ENCODE assay signal across 25 cellular contexts in the genomic region with DNA sequence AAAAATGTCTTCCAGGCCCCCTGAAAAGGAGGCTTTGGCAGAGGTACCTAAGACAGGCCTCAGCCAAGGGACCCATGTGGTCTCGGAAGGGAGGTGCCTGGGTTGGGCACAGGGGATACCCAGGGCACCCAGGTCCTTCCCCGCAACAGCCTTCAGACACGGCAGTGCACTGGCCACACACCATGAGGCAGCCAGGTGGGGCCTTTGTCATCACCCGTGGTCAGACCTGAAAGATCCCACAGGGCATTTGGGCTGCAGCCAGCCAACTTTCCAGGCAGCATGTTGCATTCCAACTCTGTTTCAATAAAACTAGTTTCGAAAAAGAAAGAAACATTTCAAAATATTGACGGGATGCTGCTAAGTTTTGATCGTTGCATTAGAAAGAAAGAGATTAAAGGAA.
"Had no signal": no experiment of that assay in that cellular context is flagged by ENCODE, and none has a peak within 500 bp of the region (broad histone marks: within the 10 kb centered on the region; RNA-seq: fewer than 3 reads in every experiment).

No MANE protein-coding gene starts in this region.

- ATAC-seq: activated T-helper 17 cell treated with anti-CD3 and anti-CD28 coated beads, Interleukin-2, amount 50 U/mL, for 72 hours; T-cell had no signal

- H3K4me3 Mint-ChIP-seq: activated B cell treated with CpG ODN at 0.5 μM for 24 hours; activated CD4-positive, alpha-beta memory T cell treated with anti-CD3 and anti-CD28 coated beads for 36 hours; activated CD4-positive, alpha-beta T cell treated with anti-CD3 and anti-CD28 coated beads, Interleukin-2, amount 10 ng/mL, durations not matched to agents 24 days and 14 days; activated naive CD4-positive, alpha-beta T cell treated with anti-CD3 and anti-CD28 coated beads for 36 hours; activated naive CD8-positive, alpha-beta T cell; activated T-helper 17 cell treated with anti-CD3 and anti-CD28 coated beads, Interleukin-2, amount 50 U/mL, for 72 hours; T-cell had no signal

- H3K27me3 ChIP-seq: brain microvascular endothelial cell had no signal

- DNase-seq: activated B cell treated with CpG ODN at 0.5 μM for 24 hours; activated CD4-positive, alpha-beta memory T cell treated with anti-CD3 and anti-CD28 coated beads for 36 hours; activated CD4-positive, alpha-beta T cell treated with anti-CD3 and anti-CD28 coated beads for 1 hour; activated CD4-positive, alpha-beta T cell treated with anti-CD3 and anti-CD28 coated beads, Interleukin-2, amount 10 ng/mL, durations not matched to agents 24 days and 14 days; activated gamma-delta T cell; activated naive CD4-positive, alpha-beta T cell treated with anti-CD3 and anti-CD28 coated beads for 36 hours; activated T-cell treated with anti-CD3 and anti-CD28 coated beads for 4 hours; activated T-cell treated with anti-CD3 and anti-CD28 coated beads, Interleukin-2, amount 50 U/mL, for 48 hours; amygdala; brain microvascular endothelial cell; Karpas-422; NCI-H1092 treated with DMSO at 0.1 percent for 48 hours; NCI-H1436; NCI-H1694 treated with DMSO at 0.1 percent for 48 hours; NCI-H2029 treated with DMSO at 0.1 percent for 48 hours; NCI-H510A treated with DMSO at 0.1 percent for 48 hours; NCI-H69; SIG-M5; T-cell; T-helper 2 cell; T1000 had no signal

- H3K36me3 ChIP-seq: brain microvascular endothelial cell, cardiac muscle cell had no signal

- H3K4me3 ChIP-seq: cardiac muscle cell, PC-9 had no signal

- H3K9me3 Mint-ChIP-seq: activated B cell treated with CpG ODN at 0.5 μM for 24 hours; activated CD4-positive, alpha-beta memory T cell treated with anti-CD3 and anti-CD28 coated beads for 36 hours; activated T-helper 17 cell treated with anti-CD3 and anti-CD28 coated beads, Interleukin-2, amount 50 U/mL, for 72 hours had no signal

- H3K27ac Mint-ChIP-seq: activated B cell treated with CpG ODN at 0.5 μM for 24 hours; activated CD4-positive, alpha-beta memory T cell treated with anti-CD3 and anti-CD28 coated beads for 36 hours; activated CD4-positive, alpha-beta T cell treated with anti-CD3 and anti-CD28 coated beads, Interleukin-2, amount 10 ng/mL, durations not matched to agents 24 days and 14 days; activated naive CD4-positive, alpha-beta T cell treated with anti-CD3 and anti-CD28 coated beads for 36 hours; activated naive CD8-positive, alpha-beta T cell; activated T-helper 17 cell treated with anti-CD3 and anti-CD28 coated beads, Interleukin-2, amount 50 U/mL, for 72 hours; T-cell had no signal

- H3K36me3 Mint-ChIP-seq: activated CD4-positive, alpha-beta memory T cell treated with anti-CD3 and anti-CD28 coated beads for 36 hours had no signal

- H3K27ac ChIP-seq: brain microvascular endothelial cell, cardiac muscle cell, PC-9 had no signal
